Comparison of ENCODE assay signal across 5 cellular contexts in the genomic region with DNA sequence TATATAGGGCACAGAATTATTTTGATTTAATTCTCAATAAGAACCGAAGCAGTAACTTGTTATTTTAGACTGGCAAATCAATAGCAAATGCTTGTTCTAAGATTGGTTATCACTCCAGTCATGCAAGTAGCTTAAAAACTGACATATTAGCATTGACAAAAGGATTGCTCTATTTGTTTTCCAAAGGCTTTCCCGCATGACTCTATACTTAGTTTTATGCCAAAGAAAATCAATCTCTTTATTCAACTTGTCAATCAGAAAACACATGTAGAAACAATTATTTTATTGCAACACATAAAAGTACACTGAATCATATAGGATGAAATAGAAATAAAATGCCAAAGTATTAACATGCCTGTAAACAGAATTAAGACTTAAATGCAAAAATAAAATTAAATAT.
"Had no signal": no experiment of that assay in that cellular context is flagged by ENCODE, and none has a peak within 500 bp of the region (broad histone marks: within the 10 kb centered on the region; RNA-seq: fewer than 3 reads in every experiment).

No MANE protein-coding gene starts in this region.

- H3K9me3 Mint-ChIP-seq: GM23338, H9 had no signal

- H3K4me3 Mint-ChIP-seq: GM23338, H9 had no signal

- DNase-seq: H9, HCEC 1CT, IMR-90 had no signal

- H3K27ac Mint-ChIP-seq: GM23338, H9 had no signal

- ATAC-seq: GM23338, K562 had no signal
